22 cellular contexts compared by ENCODE assay signal in genomic region chr7:129405527-129405926, GRCh38. TPM values are rescaled to one million over a fixed set of nuclear protein-coding genes. Genes with fewer than 3 reads are reported as not detected.
DNase-seq lines count a peak whose midpoint lies in the region; ATAC-seq and TF ChIP-seq lines count a peak whose summit lies in the region.
"Had no signal": no experiment of that assay in that cellular context is flagged by ENCODE, and none has a peak within 500 bp of the region (broad histone marks: within the 10 kb centered on the region; RNA-seq: fewer than 3 reads in every experiment).

No MANE protein-coding gene starts in this region.

- intact Hi-C loops in activated T-helper 2 cell treated with anti-CD3 and anti-CD28 coated beads, Interferon-gamma antibody, Interleukin-2, Interleukin-4, amounts not matched to agents 10 μg/mL and 5 μg/mL and 100 μg/mL, durations not matched to agents 14 hours and 24 hours and 36 hours (cut with micrococcal nuclease) = loop anchor here (1.0 to 2.0 kb wide), 2 partner anchors 34 to 37 kb away; no protein-coding TSS in a partner anchor

- no peak overlapping the region for H3K4me3 ChIP-seq in GM12865 (ENCODE audit: low read depth, low read length)
- H3K4me3 ChIP-seq: A549; BLaER1 treated with 17β-estradiol and CSF1 and Interleukin-3, amounts not matched to agents 10 nM and 100 nM; GM23248; MG63; SJSA1 had no signal

- TF ChIP-seq CTCF in GM12865 (IDR thresholded peaks at IDR 0.05; ENCODE audit: insufficient read depth, low read depth, low read length, missing control alignments) (no peak), GM20000 (IDR thresholded peaks at IDR 0.05; ENCODE audit: extremely low read depth, missing control alignments) (no peak)

- ATAC-seq in GM19467 (IDR thresholded peaks at IDR 0.05; ENCODE audit: unreplicated experiment) = no peak
- ATAC-seq: A549, HepG2 had no signal

- peaks cover 57% of the 10 kb centered on the region for H3K36me3 Mint-ChIP-seq in activated T-cell treated with anti-CD3 and anti-CD28 coated beads, Interleukin-2, amount 50 U/mL, for 24 hours (ENCODE audit: low read depth)
- peaks cover 33% of the 10 kb centered on the region for H3K36me3 Mint-ChIP-seq in activated T-helper 2 cell treated with anti-CD3 and anti-CD28 coated beads, Interferon-gamma antibody, Interleukin-2, Interleukin-4, amounts not matched to agents 10 μg/mL and 5 μg/mL and 100 μg/mL, durations not matched to agents 14 hours and 24 hours and 36 hours (ENCODE audit: low read depth)

- H3K4me1 Mint-ChIP-seq in activated T-cell treated with anti-CD3 and anti-CD28 coated beads, Interleukin-2, amount 50 U/mL, for 24 hours (ENCODE audit: low read depth) = peaks cover 37% of the 10 kb centered on the region
- H3K4me1 Mint-ChIP-seq in activated T-helper 2 cell treated with anti-CD3 and anti-CD28 coated beads, Interferon-gamma antibody, Interleukin-2, Interleukin-4, amounts not matched to agents 10 μg/mL and 5 μg/mL and 100 μg/mL, durations not matched to agents 14 hours and 24 hours and 36 hours (ENCODE audit: low read depth) = peaks cover 26% of the 10 kb centered on the region

- H3K27ac Mint-ChIP-seq in activated T-cell treated with anti-CD3 and anti-CD28 coated beads, Interleukin-2, amount 50 U/mL, for 24 hours = peak overlapping the region; percentile 37
- H3K27ac Mint-ChIP-seq in activated T-helper 2 cell treated with anti-CD3 and anti-CD28 coated beads, Interferon-gamma antibody, Interleukin-2, Interleukin-4, amounts not matched to agents 10 μg/mL and 5 μg/mL and 100 μg/mL, durations not matched to agents 14 hours and 24 hours and 36 hours = peak overlapping the region; percentile 3
- H3K27ac Mint-ChIP-seq: CD4-positive, alpha-beta T cell had no signal

- no peak overlapping the region for H3K4me3 Mint-ChIP-seq in activated T-cell treated with anti-CD3 and anti-CD28 coated beads, Interleukin-2, amount 50 U/mL, for 24 hours
- H3K4me3 Mint-ChIP-seq in activated T-helper 2 cell treated with anti-CD3 and anti-CD28 coated beads, Interferon-gamma antibody, Interleukin-2, Interleukin-4, amounts not matched to agents 10 μg/mL and 5 μg/mL and 100 μg/mL, durations not matched to agents 14 hours and 24 hours and 36 hours (ENCODE audit: low read depth) = no peak overlapping the region
- H3K4me3 Mint-ChIP-seq: CD4-positive, alpha-beta T cell had no signal

- no peaks in the 10 kb centered on the region for H3K27me3 Mint-ChIP-seq in activated T-cell treated with anti-CD3 and anti-CD28 coated beads, Interleukin-2, amount 50 U/mL, for 24 hours
- H3K27me3 Mint-ChIP-seq in activated T-helper 2 cell treated with anti-CD3 and anti-CD28 coated beads, Interferon-gamma antibody, Interleukin-2, Interleukin-4, amounts not matched to agents 10 μg/mL and 5 μg/mL and 100 μg/mL, durations not matched to agents 14 hours and 24 hours and 36 hours (ENCODE audit: low read depth) = no peaks in the 10 kb centered on the region
- H3K27me3 Mint-ChIP-seq: CD4-positive, alpha-beta T cell had no signal

- no peaks in the 10 kb centered on the region for H3K9me3 Mint-ChIP-seq in activated T-cell treated with anti-CD3 and anti-CD28 coated beads, Interleukin-2, amount 50 U/mL, for 24 hours
- no peaks in the 10 kb centered on the region for H3K9me3 Mint-ChIP-seq in activated T-helper 2 cell treated with anti-CD3 and anti-CD28 coated beads, Interferon-gamma antibody, Interleukin-2, Interleukin-4, amounts not matched to agents 10 μg/mL and 5 μg/mL and 100 μg/mL, durations not matched to agents 14 hours and 24 hours and 36 hours
- H3K9me3 Mint-ChIP-seq: CD4-positive, alpha-beta T cell had no signal

- no peak for DNase-seq in activated T-cell treated with anti-CD3 and anti-CD28 coated beads, Interleukin-2, amount 50 U/mL, for 24 hours
- DNase-seq in activated T-cell treated with anti-CD3 and anti-CD28 coated beads for 4 hours = no peak
- DNase-seq in GM12865 (ENCODE audit: low read depth) = peak; percentile 27
- peak; percentile 19 for DNase-seq in GM20000 (ENCODE audit: low spot score)
- DNase-seq in activated T-helper 2 cell treated with anti-CD3 and anti-CD28 coated beads, Interferon-gamma antibody, Interleukin-2, Interleukin-4, amounts not matched to agents 10 μg/mL and 5 μg/mL and 100 μg/mL, durations not matched to agents 14 hours and 24 hours and 36 hours (ENCODE audit: low spot score) = no peak
- DNase-seq in NCI-H2227 (lab: John Stamatoyannopoulos, UW; ENCODE audit: unreplicated experiment) = no peak
- DNase-seq: AML-193; CD4-positive, alpha-beta T cell; GM23248; H7; MG63; NCI-H1694; NCI-H2029 treated with DMSO at 0.1 percent for 48 hours; NCI-H2227 treated with DMSO at 0.1 percent for 48 hours; NCI-H526 treated with DMSO at 0.1 percent for 48 hours; Right ventricle myocardium superior; RPMI8226 had no signal

RNA-seq across cellular contexts. Expression of gene STRIP2, which starts 28.7 kb away (rescaled TPM):
- 73.4 and 73.5 TPM in 2 replicates for total RNA-seq in activated T-helper 2 cell treated with anti-CD3 and anti-CD28 coated beads, Interferon-gamma antibody, Interleukin-2, Interleukin-4, amounts not matched to agents 10 μg/mL and 5 μg/mL and 100 μg/mL, durations not matched to agents 14 hours and 24 hours and 36 hours

Comparison
In these comparisons a context has a peak if more than half of its experiments do, and no peak if none do; other contexts are left out.
1. DNase-seq: peak in GM12865 (single experiment) and GM20000 (single experiment); none in activated T-cell treated with anti-CD3 and anti-CD28 coated beads, Interleukin-2, amount 50 U/mL, for 24 hours (single experiment), activated T-cell treated with anti-CD3 and anti-CD28 coated beads for 4 hours (single experiment), activated T-helper 2 cell treated with anti-CD3 and anti-CD28 coated beads, Interferon-gamma antibody, Interleukin-2, Interleukin-4, amounts not matched to agents 10 μg/mL and 5 μg/mL and 100 μg/mL, durations not matched to agents 14 hours and 24 hours and 36 hours (single experiment) and NCI-H2227 (single experiment).